39 cellular contexts compared by ENCODE assay signal in genomic region chr5:43520615-43521014, GRCh38. TPM values are rescaled to one million over a fixed set of nuclear protein-coding genes. Genes with fewer than 3 reads are reported as not detected.
"Had no signal": no experiment of that assay in that cellular context is flagged by ENCODE, and none has a peak within 500 bp of the region (broad histone marks: within the 10 kb centered on the region; RNA-seq: fewer than 3 reads in every experiment).

No MANE protein-coding gene starts in this region.

- DNase-seq: activated effector memory CD4-positive, alpha-beta T cell treated with anti-CD3 and anti-CD28 coated beads, Interleukin-2, amount 50 U/mL, for 16 hours; activated effector memory CD4-positive, alpha-beta T cell treated with Interleukin-2 at 50 U/mL for 16 hours; activated gamma-delta T cell; activated gamma-delta T cell treated with Interleukin-2 at 50 U/mL for 16 hours; activated naive CD4-positive, alpha-beta T cell treated with anti-CD3 and anti-CD28 coated beads for 36 hours; activated naive CD4-positive, alpha-beta T cell treated with anti-CD3 and anti-CD28 coated beads, Interleukin-2, amount 10 ng/mL, durations not matched to agents 7 days and 5 days; activated naive CD4-positive, alpha-beta T cell treated with anti-CD3 and anti-CD28 coated beads, Interleukin-2, amount 50 U/mL, for 16 hours; activated naive CD4-positive, alpha-beta T cell treated with Interleukin-2 at 50 U/mL for 16 hours; activated naive CD8-positive, alpha-beta T cell treated with anti-CD3 and anti-CD28 coated beads for 36 hours; activated naive CD8-positive, alpha-beta T cell treated with anti-CD3 and anti-CD28 coated beads, Interleukin-2, amount 10 ng/mL, durations not matched to agents 7 days and 5 days; activated naive CD8-positive, alpha-beta T cell treated with anti-CD3 and anti-CD28 coated beads, Interleukin-2, amount 50 U/mL, for 24 hours; activated T-cell treated with anti-CD3 and anti-CD28 coated beads, Interleukin-2, amount 50 U/mL, for 1 hour; activated T-cell treated with anti-CD3 and anti-CD28 coated beads, Interleukin-2, amount 50 U/mL, for 24 hours; activated T-cell treated with anti-CD3 and anti-CD28 coated beads, Interleukin-2, amount 50 U/mL, for 4 hours; activated T-cell treated with anti-CD3 and anti-CD28 coated beads, Interleukin-2, amount 50 U/mL, for 48 hours; activated T-cell treated with anti-CD3 and anti-CD28 coated beads, Interleukin-2, amount 50 U/mL, for 72 hours; adrenal gland; amniotic stem cell; amygdala; anterior cingulate cortex; aorta; body of pancreas; brain microvascular endothelial cell; caudate nucleus; central memory CD4-positive, alpha-beta T cell; cerebellar nuclear complex had no signal

- H3K27me3 Mint-ChIP-seq: activated naive CD4-positive, alpha-beta T cell treated with anti-CD3 and anti-CD28 coated beads, Interleukin-2, amount 10 ng/mL, durations not matched to agents 7 days and 5 days; activated naive CD4-positive, alpha-beta T cell treated with anti-CD3 and anti-CD28 coated beads, Interleukin-2, amount 50 U/mL, for 24 hours; activated naive CD8-positive, alpha-beta T cell; activated naive CD8-positive, alpha-beta T cell treated with anti-CD3 and anti-CD28 coated beads for 36 hours; activated naive CD8-positive, alpha-beta T cell treated with anti-CD3 and anti-CD28 coated beads, Interleukin-2, amount 10 ng/mL, durations not matched to agents 7 days and 5 days; activated naive CD8-positive, alpha-beta T cell treated with anti-CD3 and anti-CD28 coated beads, Interleukin-2, amount 50 U/mL, for 24 hours; activated T-cell treated with anti-CD3 and anti-CD28 coated beads, Interleukin-2, amount 50 U/mL, for 24 hours; activated T-helper 17 cell treated with anti-CD3 and anti-CD28 coated beads, Interleukin-2, amount 50 U/mL, for 72 hours; central memory CD8-positive, alpha-beta T cell had no signal

- H3K4me3 Mint-ChIP-seq: activated naive CD4-positive, alpha-beta T cell treated with anti-CD3 and anti-CD28 coated beads for 36 hours; activated naive CD4-positive, alpha-beta T cell treated with anti-CD3 and anti-CD28 coated beads, Interleukin-2, amount 10 ng/mL, durations not matched to agents 7 days and 5 days; activated naive CD4-positive, alpha-beta T cell treated with anti-CD3 and anti-CD28 coated beads, Interleukin-2, amount 50 U/mL, for 24 hours; activated naive CD8-positive, alpha-beta T cell; activated naive CD8-positive, alpha-beta T cell treated with anti-CD3 and anti-CD28 coated beads for 36 hours; activated naive CD8-positive, alpha-beta T cell treated with anti-CD3 and anti-CD28 coated beads, Interleukin-2, amount 10 ng/mL, durations not matched to agents 7 days and 5 days; activated naive CD8-positive, alpha-beta T cell treated with anti-CD3 and anti-CD28 coated beads, Interleukin-2, amount 50 U/mL, for 24 hours; activated T-cell treated with anti-CD3 and anti-CD28 coated beads, Interleukin-2, amount 50 U/mL, for 24 hours; activated T-cell treated with anti-CD3 and anti-CD28 coated beads, Interleukin-2, amount 50 U/mL, for 4 hours; activated T-cell treated with anti-CD3 and anti-CD28 coated beads, Interleukin-2, amount 50 U/mL, for 72 hours; activated T-helper 1 cell treated with anti-CD3 and anti-CD28 coated beads, Interleukin-12 subunit alpha, Interleukin-12 subunit beta, Interleukin-2, Interleukin-4 antibody, amounts not matched to agents 30 ng/mL and 10 ng/mL and 1 ng/mL, durations not matched to agents 14 hours and 24 hours and 36 hours; activated T-helper 17 cell treated with anti-CD3 and anti-CD28 coated beads, Interleukin-2, amount 50 U/mL, for 72 hours; brain; central memory CD8-positive, alpha-beta T cell had no signal

- H3K9me3 Mint-ChIP-seq: activated naive CD4-positive, alpha-beta T cell treated with anti-CD3 and anti-CD28 coated beads for 36 hours; activated naive CD4-positive, alpha-beta T cell treated with anti-CD3 and anti-CD28 coated beads, Interleukin-2, amount 10 ng/mL, durations not matched to agents 7 days and 5 days; activated naive CD4-positive, alpha-beta T cell treated with anti-CD3 and anti-CD28 coated beads, Interleukin-2, amount 50 U/mL, for 24 hours; activated naive CD8-positive, alpha-beta T cell treated with anti-CD3 and anti-CD28 coated beads for 36 hours; activated naive CD8-positive, alpha-beta T cell treated with anti-CD3 and anti-CD28 coated beads, Interleukin-2, amount 10 ng/mL, durations not matched to agents 7 days and 5 days; activated naive CD8-positive, alpha-beta T cell treated with anti-CD3 and anti-CD28 coated beads, Interleukin-2, amount 50 U/mL, for 24 hours; activated T-cell treated with anti-CD3 and anti-CD28 coated beads, Interleukin-2, amount 50 U/mL, for 24 hours; activated T-cell treated with anti-CD3 and anti-CD28 coated beads, Interleukin-2, amount 50 U/mL, for 4 hours; activated T-cell treated with anti-CD3 and anti-CD28 coated beads, Interleukin-2, amount 50 U/mL, for 72 hours; activated T-helper 1 cell treated with anti-CD3 and anti-CD28 coated beads, Interleukin-12 subunit alpha, Interleukin-12 subunit beta, Interleukin-2, Interleukin-4 antibody, amounts not matched to agents 30 ng/mL and 10 ng/mL and 1 ng/mL, durations not matched to agents 14 hours and 24 hours and 36 hours; activated T-helper 17 cell treated with anti-CD3 and anti-CD28 coated beads, Interleukin-2, amount 50 U/mL, for 72 hours; activated T-helper 2 cell treated with anti-CD3 and anti-CD28 coated beads, Interferon-gamma antibody, Interleukin-2, Interleukin-4, amounts not matched to agents 10 μg/mL and 5 μg/mL and 100 μg/mL, durations not matched to agents 14 hours and 24 hours and 36 hours; brain; central memory CD8-positive, alpha-beta T cell had no signal

- H3K27me3 ChIP-seq: adrenal gland, ascending aorta, body of pancreas, brain microvascular endothelial cell, breast epithelium, cardiac muscle cell had no signal

- H3K27ac Mint-ChIP-seq: activated naive CD4-positive, alpha-beta T cell treated with anti-CD3 and anti-CD28 coated beads for 36 hours; activated naive CD4-positive, alpha-beta T cell treated with anti-CD3 and anti-CD28 coated beads, Interleukin-2, amount 10 ng/mL, durations not matched to agents 7 days and 5 days; activated naive CD4-positive, alpha-beta T cell treated with anti-CD3 and anti-CD28 coated beads, Interleukin-2, amount 50 U/mL, for 24 hours; activated naive CD8-positive, alpha-beta T cell; activated naive CD8-positive, alpha-beta T cell treated with anti-CD3 and anti-CD28 coated beads for 36 hours; activated naive CD8-positive, alpha-beta T cell treated with anti-CD3 and anti-CD28 coated beads, Interleukin-2, amount 10 ng/mL, durations not matched to agents 7 days and 5 days; activated naive CD8-positive, alpha-beta T cell treated with anti-CD3 and anti-CD28 coated beads, Interleukin-2, amount 50 U/mL, for 24 hours; activated T-cell treated with anti-CD3 and anti-CD28 coated beads, Interleukin-2, amount 50 U/mL, for 24 hours; activated T-cell treated with anti-CD3 and anti-CD28 coated beads, Interleukin-2, amount 50 U/mL, for 72 hours; activated T-helper 1 cell treated with anti-CD3 and anti-CD28 coated beads, Interleukin-12 subunit alpha, Interleukin-12 subunit beta, Interleukin-2, Interleukin-4 antibody, amounts not matched to agents 30 ng/mL and 10 ng/mL and 1 ng/mL, durations not matched to agents 14 hours and 24 hours and 36 hours; activated T-helper 17 cell treated with anti-CD3 and anti-CD28 coated beads, Interleukin-2, amount 50 U/mL, for 72 hours; activated T-helper 2 cell treated with anti-CD3 and anti-CD28 coated beads, Interferon-gamma antibody, Interleukin-2, Interleukin-4, amounts not matched to agents 10 μg/mL and 5 μg/mL and 100 μg/mL, durations not matched to agents 14 hours and 24 hours and 36 hours; brain had no signal

- FAIRE-seq: astrocyte, bronchial epithelial cell had no signal

- H3K4me3 ChIP-seq: adrenal gland, ascending aorta, body of pancreas, breast epithelium, cardiac muscle cell had no signal

- H3K27ac ChIP-seq: adrenal gland, ascending aorta, body of pancreas, brain microvascular endothelial cell, breast epithelium, cardiac muscle cell had no signal

- H3K9me3 ChIP-seq: adrenal gland, ascending aorta, body of pancreas, breast epithelium had no signal

- H3K36me3 ChIP-seq: adrenal gland, breast epithelium had no signal

- H3K4me1 ChIP-seq: ascending aorta, breast epithelium had no signal

- ATAC-seq: activated naive CD4-positive, alpha-beta T cell treated with anti-CD3 and anti-CD28 coated beads, Interleukin-2, amount 50 U/mL, for 72 hours; activated naive CD8-positive, alpha-beta T cell treated with anti-CD3 and anti-CD28 coated beads, Interleukin-2, amount 50 U/mL, for 24 hours; activated T-cell treated with anti-CD3 and anti-CD28 coated beads, Interleukin-2, amount 50 U/mL, for 4 hours; activated T-cell treated with anti-CD3 and anti-CD28 coated beads, Interleukin-2, amount 50 U/mL, for 72 hours; activated T-helper 17 cell treated with anti-CD3 and anti-CD28 coated beads, Interleukin-2, amount 50 U/mL, for 72 hours; body of pancreas had no signal

RNA-seq across cellular contexts. Expression of gene C5orf34, which starts 5.7 kb away (rescaled TPM):
- total RNA-seq: ascending aorta had no signal
